In the genomic region with DNA sequence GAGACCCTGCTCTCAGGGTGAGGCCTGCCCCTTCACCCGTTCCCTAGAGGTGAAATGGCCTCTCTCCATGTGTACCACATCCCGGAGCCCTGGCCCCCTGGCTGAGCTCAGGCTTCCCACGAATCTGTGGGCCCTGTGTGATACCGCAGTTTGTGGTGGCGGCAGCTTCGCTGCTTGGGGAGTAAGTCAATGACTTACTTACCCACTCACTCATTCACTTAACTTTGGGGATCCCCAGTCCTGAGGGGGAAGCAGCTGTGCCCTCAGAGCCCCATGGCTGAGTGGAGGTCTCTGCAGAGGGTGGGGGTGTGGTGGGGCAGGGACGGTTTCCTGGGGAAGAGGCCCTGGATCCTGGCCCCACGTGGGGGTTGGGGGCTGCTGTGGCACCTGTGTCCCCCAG, we compare ENCODE assay signal across 27 cellular contexts. TPM values are rescaled to one million over a fixed set of nuclear protein-coding genes. Genes with fewer than 3 reads are reported as not detected.
"Had no signal": no experiment of that assay in that cellular context is flagged by ENCODE, and none has a peak within 500 bp of the region (broad histone marks: within the 10 kb centered on the region; RNA-seq: fewer than 3 reads in every experiment).

No MANE protein-coding gene starts in this region.

- ATAC-seq: activated CD8-positive, alpha-beta memory T cell treated with anti-CD3 and anti-CD28 coated beads, Interleukin-2, amount 10 ng/mL, durations not matched to agents 7 days and 5 days; activated T-cell treated with anti-CD3 and anti-CD28 coated beads, Interleukin-2, amount 50 U/mL, for 4 hours; activated T-helper 17 cell treated with anti-CD3 and anti-CD28 coated beads, Interleukin-2, amount 50 U/mL, for 72 hours; Panc1; Right ventricle myocardium inferior had no signal

- H3K36me3 Mint-ChIP-seq: activated CD8-positive, alpha-beta memory T cell treated with anti-CD3 and anti-CD28 coated beads, Interleukin-2, amount 10 ng/mL, durations not matched to agents 7 days and 5 days; activated naive CD4-positive, alpha-beta T cell treated with anti-CD3 and anti-CD28 coated beads, Interleukin-2, amount 10 ng/mL, durations not matched to agents 7 days and 5 days; activated naive CD8-positive, alpha-beta T cell treated with anti-CD3 and anti-CD28 coated beads, Interleukin-2, amount 10 ng/mL, durations not matched to agents 7 days and 5 days had no signal

- H3K27ac Mint-ChIP-seq: activated CD8-positive, alpha-beta memory T cell treated with anti-CD3 and anti-CD28 coated beads, Interleukin-2, amount 10 ng/mL, durations not matched to agents 7 days and 5 days; activated naive CD4-positive, alpha-beta T cell treated with anti-CD3 and anti-CD28 coated beads, Interleukin-2, amount 10 ng/mL, durations not matched to agents 7 days and 5 days; activated naive CD8-positive, alpha-beta T cell treated with anti-CD3 and anti-CD28 coated beads, Interleukin-2, amount 10 ng/mL, durations not matched to agents 7 days and 5 days; activated T-helper 17 cell treated with anti-CD3 and anti-CD28 coated beads, Interleukin-2, amount 50 U/mL, for 72 hours had no signal

- H3K9me3 Mint-ChIP-seq: activated naive CD4-positive, alpha-beta T cell treated with anti-CD3 and anti-CD28 coated beads, Interleukin-2, amount 10 ng/mL, durations not matched to agents 7 days and 5 days; activated naive CD8-positive, alpha-beta T cell treated with anti-CD3 and anti-CD28 coated beads, Interleukin-2, amount 10 ng/mL, durations not matched to agents 7 days and 5 days; activated T-cell treated with anti-CD3 and anti-CD28 coated beads, Interleukin-2, amount 50 U/mL, for 4 hours; activated T-helper 17 cell treated with anti-CD3 and anti-CD28 coated beads, Interleukin-2, amount 50 U/mL, for 72 hours had no signal

- H3K4me1 Mint-ChIP-seq: activated CD8-positive, alpha-beta memory T cell treated with anti-CD3 and anti-CD28 coated beads, Interleukin-2, amount 10 ng/mL, durations not matched to agents 7 days and 5 days; activated naive CD4-positive, alpha-beta T cell treated with anti-CD3 and anti-CD28 coated beads, Interleukin-2, amount 10 ng/mL, durations not matched to agents 7 days and 5 days; activated naive CD8-positive, alpha-beta T cell treated with anti-CD3 and anti-CD28 coated beads, Interleukin-2, amount 10 ng/mL, durations not matched to agents 7 days and 5 days; activated T-helper 17 cell treated with anti-CD3 and anti-CD28 coated beads, Interleukin-2, amount 50 U/mL, for 72 hours had no signal

- DNase-seq: activated CD4-positive, CD25-positive, alpha-beta regulatory T cell; activated CD8-positive, alpha-beta memory T cell treated with anti-CD3 and anti-CD28 coated beads, Interleukin-2, amount 10 ng/mL, durations not matched to agents 7 days and 5 days; activated gamma-delta T cell; activated naive CD4-positive, alpha-beta T cell treated with anti-CD3 and anti-CD28 coated beads, Interleukin-2, amount 10 ng/mL, durations not matched to agents 7 days and 5 days; activated naive CD8-positive, alpha-beta T cell treated with anti-CD3 and anti-CD28 coated beads, Interleukin-2, amount 10 ng/mL, durations not matched to agents 7 days and 5 days; activated T-cell treated with anti-CD3 and anti-CD28 coated beads, Interleukin-2, amount 50 U/mL, for 4 hours; aorta; caudate nucleus; Karpas-422; MM.1S; NCI-H1105; NCI-H1436; NCI-H1694 treated with DMSO at 0.1 percent for 48 hours; NCI-H2029 treated with DMSO at 0.1 percent for 48 hours; NCI-H345; NCI-H510A; NCI-H69; NK-92 treated with Interleukin-12 subunit alpha and Interleukin-12 subunit beta, amount 100 ng/mL, for 24 hours; OCI-M1; RPMI8226; SJCRH30; SK-N-SH; T-helper 1 cell had no signal

- H3K27me3 Mint-ChIP-seq: activated naive CD8-positive, alpha-beta T cell treated with anti-CD3 and anti-CD28 coated beads, Interleukin-2, amount 10 ng/mL, durations not matched to agents 7 days and 5 days had no signal

- H3K4me3 Mint-ChIP-seq: activated CD8-positive, alpha-beta memory T cell treated with anti-CD3 and anti-CD28 coated beads, Interleukin-2, amount 10 ng/mL, durations not matched to agents 7 days and 5 days; activated naive CD4-positive, alpha-beta T cell treated with anti-CD3 and anti-CD28 coated beads, Interleukin-2, amount 10 ng/mL, durations not matched to agents 7 days and 5 days; activated naive CD8-positive, alpha-beta T cell treated with anti-CD3 and anti-CD28 coated beads, Interleukin-2, amount 10 ng/mL, durations not matched to agents 7 days and 5 days; activated T-cell treated with anti-CD3 and anti-CD28 coated beads, Interleukin-2, amount 50 U/mL, for 4 hours; activated T-helper 17 cell treated with anti-CD3 and anti-CD28 coated beads, Interleukin-2, amount 50 U/mL, for 72 hours had no signal

RNA-seq across cellular contexts. Expression of gene KCNJ12, which starts 13.2 kb away (rescaled TPM):
- total RNA-seq: activated CD8-positive, alpha-beta memory T cell treated with anti-CD3 and anti-CD28 coated beads, Interleukin-2, amount 10 ng/mL, durations not matched to agents 7 days and 5 days; activated naive CD8-positive, alpha-beta T cell treated with anti-CD3 and anti-CD28 coated beads, Interleukin-2, amount 10 ng/mL, durations not matched to agents 7 days and 5 days; T-helper 2 cell treated with Interferon-gamma antibody and Interleukin-4, amounts not matched to agents 100 ng/mL and 5 ng/mL, for 36 hours had no signal
